Comparison of ENCODE assay signal across 17 cellular contexts in the genomic region with DNA sequence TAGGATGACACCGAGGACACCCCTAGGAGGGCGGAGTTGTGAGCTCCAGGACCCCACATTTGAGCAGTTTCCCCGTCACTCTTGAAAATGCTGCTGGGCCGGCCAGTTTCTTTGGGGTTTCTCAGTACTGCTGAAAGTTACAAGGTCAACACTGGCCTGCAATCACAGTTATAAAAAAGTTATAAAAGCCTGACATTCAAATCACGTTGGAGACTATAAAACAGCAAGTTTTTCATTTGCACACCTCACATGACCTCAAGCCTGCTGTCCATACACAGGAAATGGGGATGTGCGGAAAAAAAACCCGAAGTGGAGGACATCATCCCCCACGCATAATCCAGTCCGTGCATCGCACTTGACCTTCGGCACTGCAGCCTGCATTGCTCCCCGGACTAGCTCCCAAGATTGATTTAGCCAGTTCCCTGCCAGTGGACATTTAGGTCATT. TPM values are rescaled to one million over a fixed set of nuclear protein-coding genes. Genes with fewer than 3 reads are reported as not detected.
DNase-seq lines count a peak whose midpoint lies in the region; ATAC-seq, FAIRE-seq and TF ChIP-seq lines count a peak whose summit lies in the region.
"Had no signal": no experiment of that assay in that cellular context is flagged by ENCODE, and none has a peak within 500 bp of the region (broad histone marks: within the 10 kb centered on the region; RNA-seq: fewer than 3 reads in every experiment).

No MANE protein-coding gene starts in this region.

- peaks cover 97% of the 10 kb centered on the region for H3K79me2 ChIP-seq in SK-N-SH (ENCODE audit: insufficient read depth)

- H3K27ac Mint-ChIP-seq in CD8-positive, alpha-beta memory T cell, result peak overlapping the region in 6 of 8 donors; percentile 21 to 83 (median 66)
- H3K27ac Mint-ChIP-seq: activated CD4-positive, alpha-beta T cell treated with anti-CD3 and anti-CD28 coated beads, Interleukin-2, amount 10 ng/mL, durations not matched to agents 7 days and 5 days had no signal

- H3K9me3 ChIP-seq in CD8-positive, alpha-beta memory T cell (ENCODE audit: low read length), result no peaks in the 10 kb centered on the region
- H3K9me3 ChIP-seq in small intestine (ENCODE audit: control insufficient read depth, low read depth), result no peaks in the 10 kb centered on the region
- 0 out of 2 replicates have a peak, but pooled peaks cover 10% of the 10 kb centered on the region for H3K9me3 ChIP-seq in SK-N-SH
- H3K9me3 ChIP-seq: upper lobe of right lung had no signal

- H3K27me3 ChIP-seq in CD8-positive, alpha-beta memory T cell (ENCODE audit: insufficient read depth, low read length, poor library complexity, severe bottlenecking), result no peaks in the 10 kb centered on the region
- no peaks in the 10 kb centered on the region for H3K27me3 ChIP-seq in small intestine (ENCODE audit: control insufficient read depth in 2 of 2, insufficient read depth in 2 of 2, low read length in 2 of 2)
- no peaks in the 10 kb centered on the region for H3K27me3 ChIP-seq in SK-N-SH (ENCODE audit: insufficient read depth)
- H3K27me3 ChIP-seq: upper lobe of right lung had no signal

- H3K27me3 Mint-ChIP-seq in CD8-positive, alpha-beta memory T cell, result no peaks in the 10 kb centered on the region
- H3K27me3 Mint-ChIP-seq: activated CD4-positive, alpha-beta T cell treated with anti-CD3 and anti-CD28 coated beads, Interleukin-2, amount 10 ng/mL, durations not matched to agents 7 days and 5 days; naive thymus-derived CD4-positive, alpha-beta T cell had no signal

- H3K4me1 Mint-ChIP-seq in CD8-positive, alpha-beta memory T cell, result peaks cover 56 to 84% (median 61%) of the 10 kb centered on the region in 3 donors

- H3K4me1 ChIP-seq in CD8-positive, alpha-beta memory T cell (ENCODE audit: insufficient read depth, low read length), result peaks cover 48% of the 10 kb centered on the region
- H3K4me1 ChIP-seq in small intestine (ENCODE audit: control insufficient read depth in 2 of 2, insufficient read depth in 1 of 2, low read depth in 1 of 2, low read length in 1 of 2) (peaks cover 7 to 26% of the 10 kb centered on the region in 2 donors), SK-N-SH (ENCODE audit: control insufficient read depth in 1 of 2, insufficient read depth in 2 of 2, low read depth in 1 of 2, low read length in 1 of 2) (peaks cover 9 to 33% of the 10 kb centered on the region in 2 experiments; a peak in 3 of 4 replicates)

- TF ChIP-seq CTCF in SK-N-SH (IDR thresholded peaks at IDR 0.05), result no peak

- no peak overlapping the region for H2AFZ ChIP-seq in SK-N-SH (ENCODE audit: low read depth)

- no peak for TF ChIP-seq EP300 in SK-N-SH (IDR thresholded peaks at IDR 0.05; ENCODE audit: borderline replicate concordance in 1 of 2, low read depth in 1 of 2, low read length in 1 of 2)

- H3K27ac ChIP-seq in CD8-positive, alpha-beta memory T cell (ENCODE audit: low read depth, low read length), result no peak overlapping the region
- peak overlapping the region; percentile 41 for H3K27ac ChIP-seq in angular gyrus (ENCODE audit: low read depth, low read length)
- peak overlapping the region; percentile 82 to 94 for H3K27ac ChIP-seq in small intestine (ENCODE audit: low read depth in 1 of 2, low read length in 1 of 2)
- H3K27ac ChIP-seq in SK-N-SH (ENCODE audit: low read depth in 2 of 2, low read length in 1 of 2), result no peak overlapping the region
- H3K27ac ChIP-seq: epithelial cell of prostate had no signal

- H3K4me3 Mint-ChIP-seq in CD8-positive, alpha-beta memory T cell, result peak overlapping the region in 1 of 7 donors; percentile 32
- H3K4me3 Mint-ChIP-seq: activated CD4-positive, alpha-beta T cell treated with anti-CD3 and anti-CD28 coated beads, Interleukin-2, amount 10 ng/mL, durations not matched to agents 7 days and 5 days had no signal

- peaks cover 14% of the 10 kb centered on the region for H3F3A ChIP-seq in SK-N-SH (replicated peaks; ENCODE audit: insufficient read depth)

- no peaks in the 10 kb centered on the region for H3K9me2 ChIP-seq in SK-N-SH

- no peak overlapping the region for H3K9ac ChIP-seq in SK-N-SH

- POLR2A ChIA-PET in CD8-positive, alpha-beta memory T cell (lab: Charles Lee), result no interaction called here
- POLR2A ChIA-PET in SK-N-SH (lab: Yijun Ruan, JAX), result no interaction called here

- no peaks in the 10 kb centered on the region for H3K9me3 Mint-ChIP-seq in CD8-positive, alpha-beta memory T cell

- CTCF ChIA-PET in CD8-positive, alpha-beta memory T cell (lab: Charles Lee), result no interaction called here
- CTCF ChIA-PET in SK-N-SH (lab: Yijun Ruan, JAX), result no interaction called here

- H3K36me3 Mint-ChIP-seq in CD8-positive, alpha-beta memory T cell, result peaks cover 0 to 17% (median 0%) of the 10 kb centered on the region in 3 donors

- peaks cover 85% of the 10 kb centered on the region for H4K20me1 ChIP-seq in SK-N-SH (ENCODE audit: insufficient read depth)

- H3K36me3 ChIP-seq in CD8-positive, alpha-beta memory T cell (ENCODE audit: insufficient read depth, low read length), result no peaks in the 10 kb centered on the region
- H3K36me3 ChIP-seq in small intestine (ENCODE audit: control insufficient read depth in 2 of 2, insufficient read depth in 2 of 2, low read length in 2 of 2) (peaks cover 0 to 1% of the 10 kb centered on the region in 2 donors), SK-N-SH (replicated peaks in 1 of 2; ENCODE audit: control insufficient read depth in 1 of 2, insufficient read depth in 2 of 2, low read length in 1 of 2) (peaks cover 0 to 6% of the 10 kb centered on the region in 2 experiments)
- H3K36me3 ChIP-seq: upper lobe of right lung had no signal

- ATAC-seq in left lobe of liver, result peak; percentile 69
- no peak for ATAC-seq in HG03280 (IDR thresholded peaks at IDR 0.05; ENCODE audit: unreplicated experiment)
- ATAC-seq: naive thymus-derived CD4-positive, alpha-beta T cell; upper lobe of right lung had no signal

- DNase-seq in CD8-positive, alpha-beta memory T cell, result no peak
- peak; percentile 77 for DNase-seq in left lobe of liver (ENCODE audit: low spot score)
- peak; percentile 74 for DNase-seq in small intestine
- no peak for DNase-seq in NCI-H2081 (lab: John Stamatoyannopoulos, UW)
- no peak for DNase-seq in SK-N-SH
- DNase-seq in activated naive CD4-positive, alpha-beta T cell treated with anti-CD3 and anti-CD28 coated beads, Interleukin-2, amount 50 U/mL, for 16 hours, result no peak
- DNase-seq: activated CD4-positive, alpha-beta T cell treated with anti-CD3 and anti-CD28 coated beads, Interleukin-2, amount 10 ng/mL, durations not matched to agents 7 days and 5 days; DMS79 treated with DMSO at 0.1 percent for 48 hours; naive thymus-derived CD4-positive, alpha-beta T cell; NCI-H187 treated with DMSO at 0.1 percent for 48 hours; NCI-H526; T-helper 1 cell; upper lobe of right lung had no signal

- no peak overlapping the region for H3K4me2 ChIP-seq in SK-N-SH

- no peak for FAIRE-seq in small intestine (lab: Jason Lieb, UNC)
- FAIRE-seq: keratinocyte had no signal

- H3K4me3 ChIP-seq in CD8-positive, alpha-beta memory T cell (ENCODE audit: low read length), result no peak overlapping the region
- H3K4me3 ChIP-seq in small intestine (ENCODE audit: low read depth in 1 of 2, low read length in 2 of 2) (no peak overlapping the region), SK-N-SH (ENCODE audit: low read depth in 2 of 2, low read length in 1 of 2) (no peak overlapping the region)
- H3K4me3 ChIP-seq: upper lobe of right lung had no signal

- TF ChIP-seq RAD21 in SK-N-SH (IDR thresholded peaks at IDR 0.05; ENCODE audit: low read length), result no peak

- 24 to 50% (median 37%) methylated on average over 12 of the region's 12 CpGs for WGBS in small intestine, 3 donors
- 96% methylated on average over 11 of the region's 12 CpGs for WGBS in SK-N-SH (ENCODE audit: low lambda C conversion rate)

TF ChIP-seq in SK-N-SH, 30 proteins besides CTCF, POLR2A, EP300 and RAD21 (continues in another document):
- no peak for TF ChIP-seq MXI1 (IDR thresholded peaks at IDR 0.05; ENCODE audit: low read depth, low read length)
- no peak for TF ChIP-seq ELF1 (IDR thresholded peaks at IDR 0.05)
- TF ChIP-seq, protein P1, sequence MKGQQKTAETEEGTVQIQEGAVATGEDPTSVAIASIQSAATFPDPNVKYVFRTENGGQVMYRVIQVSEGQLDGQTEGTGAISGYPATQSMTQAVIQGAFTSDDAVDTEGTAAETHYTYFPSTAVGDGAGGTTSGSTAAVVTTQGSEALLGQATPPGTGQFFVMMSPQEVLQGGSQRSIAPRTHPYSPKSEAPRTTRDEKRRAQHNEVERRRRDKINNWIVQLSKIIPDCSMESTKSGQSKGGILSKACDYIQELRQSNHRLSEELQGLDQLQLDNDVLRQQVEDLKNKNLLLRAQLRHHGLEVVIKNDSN (IDR thresholded peaks at IDR 0.05; ENCODE audit: borderline replicate concordance, low read depth), result no peak
- no peak for TF ChIP-seq JUND (IDR thresholded peaks at IDR 0.05)
- no peak for TF ChIP-seq NFIC (IDR thresholded peaks at IDR 0.05; ENCODE audit: borderline replicate concordance)
- no peak for TF ChIP-seq TCF12 (IDR thresholded peaks at IDR 0.05)
- no peak for TF ChIP-seq GABPA (IDR thresholded peaks at IDR 0.05; ENCODE audit: low read depth)
- TF ChIP-seq TAF1 (IDR thresholded peaks at IDR 0.05; ENCODE audit: borderline replicate concordance, low read depth, low read length), result no peak
- TF ChIP-seq FOXM1 (IDR thresholded peaks at IDR 0.05; ENCODE audit: low read depth), result no peak
- TF ChIP-seq NRF1 (IDR thresholded peaks at IDR 0.05; ENCODE audit: low read depth, low read length), result no peak
- no peak for TF ChIP-seq MEF2A (IDR thresholded peaks at IDR 0.05; ENCODE audit: borderline replicate concordance, low read depth)
- TF ChIP-seq GATA2 (CRISPR knock-in tag; IDR thresholded peaks at IDR 0.05), result no peak
- no peak for TF ChIP-seq TEAD4 (IDR thresholded peaks at IDR 0.05; ENCODE audit: borderline replicate concordance, insufficient read depth)
- no peak for TF ChIP-seq RCOR1 (IDR thresholded peaks at IDR 0.05; ENCODE audit: low read length)
- TF ChIP-seq YY1 (IDR thresholded peaks at IDR 0.05; ENCODE audit: low read depth), result no peak
- TF ChIP-seq FOSL2 (IDR thresholded peaks at IDR 0.05; ENCODE audit: borderline replicate concordance, low read depth), result no peak
- no peak for TF ChIP-seq RFX5 (IDR thresholded peaks at IDR 0.05; ENCODE audit: low read length)

RNA-seq across cellular contexts. Expression of gene DNM2, which starts 27.0 kb away (rescaled TPM):
- 100 to 1,000 TPM; 154 to 165 TPM for total RNA-seq in CD8-positive, alpha-beta memory T cell
- 105 TPM for polyA plus RNA-seq in CD8-positive, alpha-beta memory T cell
- 64.8 TPM for total RNA-seq in left lobe of liver
- polyA plus RNA-seq in small intestine (100 to 1,000 TPM; 146 to 248 (median 186) TPM), SK-N-SH (2012; rRNA removed) (52.5 and 53.6 TPM in 2 replicates)
- polyA plus RNA-seq in SK-N-SH (2012; cell fraction: cytosol; rRNA removed), result 20.5 and 31.8 TPM in 2 replicates
- 159 and 212 TPM in 2 replicates for polyA plus RNA-seq in SK-N-SH (2012; cell fraction: nucleus; rRNA removed)

RNA-seq across cellular contexts. Expression of gene QTRT1, which starts 43.6 kb away (rescaled TPM):
- total RNA-seq in CD8-positive, alpha-beta memory T cell, result 10 to 100 TPM; 76.1 to 80.1 TPM
- 32.2 TPM for polyA plus RNA-seq in CD8-positive, alpha-beta memory T cell
- total RNA-seq in left lobe of liver, result 33.2 TPM
- polyA plus RNA-seq in small intestine (100 to 1,000 TPM in 1 of 3 donors, 10 to 100 TPM in 2; 45.9 to 107 (median 82.1) TPM), SK-N-SH (2012; rRNA removed) (108 and 115 TPM in 2 replicates)
- polyA plus RNA-seq in SK-N-SH (2012; cell fraction: cytosol; rRNA removed), result 28.1 and 48.7 TPM in 2 replicates
- 464 and 520 TPM in 2 replicates for polyA plus RNA-seq in SK-N-SH (2012; cell fraction: nucleus; rRNA removed)

Comparison
In these comparisons a context has a peak if more than half of its experiments do, and no peak if none do; other contexts are left out.
1. DNase-seq: peak in left lobe of liver (single experiment) and small intestine (single experiment); none in CD8-positive, alpha-beta memory T cell (0 of 5), NCI-H2081 (0 of 2), SK-N-SH (single experiment) and activated naive CD4-positive, alpha-beta T cell treated with anti-CD3 and anti-CD28 coated beads, Interleukin-2, amount 50 U/mL, for 16 hours (single experiment).
2. H3K27ac ChIP-seq: peak in angular gyrus (single experiment) and small intestine (2 of 2); none in CD8-positive, alpha-beta memory T cell (single experiment) and SK-N-SH (0 of 2).